ENCODE assay signal across 8 cellular contexts in genomic region chr7:131057524-131058065, GRCh38.
DNase-seq lines count a peak whose midpoint lies in the region; ATAC-seq and TF ChIP-seq lines count a peak whose summit lies in the region.

No MANE protein-coding gene starts in this region.

- H3K9me3 ChIP-seq in neutrophil: no peaks in the 10 kb centered on the region

- H3K27me3 Mint-ChIP-seq in activated naive CD8-positive, alpha-beta T cell: no peaks in the 10 kb centered on the region

- DNase-seq in NCI-H1105 treated with DMSO at 0.1 percent for 48 hours (lab: John Stamatoyannopoulos, UW): no peak
- DNase-seq in globus pallidus (ENCODE audit: low spot score): no peak
- no peak for DNase-seq in LoVo (ENCODE audit: low spot score)

- H3K36me3 Mint-ChIP-seq in activated naive CD8-positive, alpha-beta T cell: peaks cover 18% of the 10 kb centered on the region

- H3K4me1 Mint-ChIP-seq in activated naive CD8-positive, alpha-beta T cell (ENCODE audit: low read depth): peaks cover 79% of the 10 kb centered on the region

- H3K4me3 Mint-ChIP-seq in activated naive CD8-positive, alpha-beta T cell: peak overlapping the region; percentile 85

- TF ChIP-seq CTCF in neutrophil (IDR thresholded peaks at IDR 0.05): no peak

- H3K4me3 ChIP-seq in neutrophil (ENCODE audit: low read depth in 1 of 2, low read length in 1 of 2): peak overlapping the region; percentile 0 to 2

- H3K27ac Mint-ChIP-seq in activated naive CD8-positive, alpha-beta T cell: peak overlapping the region; percentile 98

- H3K4me1 ChIP-seq in neutrophil (ENCODE audit: control insufficient read depth in 1 of 2, insufficient read depth in 1 of 2, low read depth in 1 of 2, low read length in 1 of 2): peaks cover 16 to 19% of the 10 kb centered on the region in 2 experiments

- peak overlapping the region; percentile 75 for H3K27ac ChIP-seq in neutrophil

- no peaks in the 10 kb centered on the region for H3K9me3 Mint-ChIP-seq in activated naive CD8-positive, alpha-beta T cell (ENCODE audit: low read depth)

- ATAC-seq in GM18517 (IDR thresholded peaks at IDR 0.05; ENCODE audit: unreplicated experiment) (peak; percentile 10), HG03108 (IDR thresholded peaks at IDR 0.05; ENCODE audit: unreplicated experiment) (peak; percentile 22), GM21360 (IDR thresholded peaks at IDR 0.05; ENCODE audit: unreplicated experiment) (no peak)

- no peaks in the 10 kb centered on the region for H3K27me3 ChIP-seq in neutrophil

- peaks cover 13% of the 10 kb centered on the region for H3K36me3 ChIP-seq in neutrophil
